ENCODE assay signal across 8 cellular contexts in the genomic region with DNA sequence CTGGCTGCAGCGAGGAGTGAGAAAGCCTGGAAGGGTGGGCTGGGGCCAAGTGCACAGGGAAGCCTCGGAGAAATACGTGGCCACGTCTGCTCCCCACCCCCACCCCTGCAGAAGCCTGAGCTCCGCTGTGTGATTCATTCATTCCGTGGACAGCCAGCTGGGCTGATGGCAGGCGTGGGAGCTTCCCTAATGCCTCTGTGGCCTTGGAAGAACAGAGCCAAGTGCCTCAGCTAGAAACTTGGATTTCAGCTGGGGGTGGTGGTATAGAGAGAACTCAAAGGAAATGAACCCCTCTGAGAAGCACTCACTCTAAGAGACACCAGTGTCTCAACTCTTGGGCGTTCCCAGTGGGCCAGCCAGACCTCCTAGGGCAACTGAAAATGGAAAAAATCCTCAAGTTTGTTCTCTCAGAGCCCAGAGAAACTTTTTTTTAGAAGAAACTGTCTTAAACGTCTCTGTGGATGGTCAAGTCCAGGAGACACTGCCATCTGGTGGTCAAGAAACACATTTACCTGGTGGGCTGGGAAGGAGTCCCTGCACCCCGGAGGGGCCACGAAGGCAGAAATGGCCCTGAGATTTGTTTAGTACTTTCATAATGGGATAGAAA. TPM values are rescaled to one million over a fixed set of nuclear protein-coding genes. Genes with fewer than 3 reads are reported as not detected.
DNase-seq lines count a peak whose midpoint lies in the region; ATAC-seq and TF ChIP-seq lines count a peak whose summit lies in the region.

No MANE protein-coding gene starts in this region.

- H3F3A ChIP-seq in neural cell (ENCODE audit: insufficient read depth, low read length, poor library complexity, severe bottlenecking): no peaks in the 10 kb centered on the region

- H3K4me2 ChIP-seq in OCI-LY7 (ENCODE audit: low read length) (no peak overlapping the region), neural cell (ENCODE audit: low read length) (no peak overlapping the region)

- H3K4me3 Mint-ChIP-seq in activated T-helper 2 cell treated with anti-CD3 and anti-CD28 coated beads, Interferon-gamma antibody, Interleukin-2, Interleukin-4, amounts not matched to agents 10 μg/mL and 5 μg/mL and 100 μg/mL, durations not matched to agents 14 hours and 24 hours and 36 hours (ENCODE audit: low read depth): no peak overlapping the region
- peak overlapping the region; percentile 60 for H3K4me3 Mint-ChIP-seq in type B pancreatic cell

- H3K9me3 ChIP-seq in OCI-LY7 (ENCODE audit: low read length): no peaks in the 10 kb centered on the region
- no peaks in the 10 kb centered on the region for H3K9me3 ChIP-seq in neural cell (ENCODE audit: low read length)

- TF ChIP-seq CTCF in BJ (IDR thresholded peaks at IDR 0.05; ENCODE audit: insufficient read depth, low read depth, low read length) (peak; percentile 75), OCI-LY7 (conservative IDR thresholded peaks at IDR 0.05; ENCODE audit: low read length) (peak; percentile 96), fibroblast of the aortic adventitia (IDR thresholded peaks at IDR 0.05; ENCODE audit: insufficient read depth, low read length) (peak; percentile 73), neural cell (IDR thresholded peaks at IDR 0.05; ENCODE audit: poor library complexity, severe bottlenecking) (peak; percentile 77), type B pancreatic cell (conservative IDR thresholded peaks at IDR 0.05) (peak; percentile 97)

- H2AFZ ChIP-seq in OCI-LY7 (ENCODE audit: low read length): no peak overlapping the region
- H2AFZ ChIP-seq in neural cell (ENCODE audit: low read depth, low read length): no peak overlapping the region

- peaks cover 16% of the 10 kb centered on the region for H3K4me1 Mint-ChIP-seq in activated T-helper 2 cell treated with anti-CD3 and anti-CD28 coated beads, Interferon-gamma antibody, Interleukin-2, Interleukin-4, amounts not matched to agents 10 μg/mL and 5 μg/mL and 100 μg/mL, durations not matched to agents 14 hours and 24 hours and 36 hours (ENCODE audit: low read depth)
- H3K4me1 Mint-ChIP-seq in type B pancreatic cell (ENCODE audit: unreplicated experiment): peaks cover 19% of the 10 kb centered on the region

- TF ChIP-seq RAD21 in neural cell (conservative IDR thresholded peaks at IDR 0.05): peak; percentile 70

- intact Hi-C loops in OCI-LY7 (cut with micrococcal nuclease; ENCODE audit: unreplicated experiment): loop anchor here (1.0 to 5.0 kb wide), 2 partner anchors 81 to 218 kb away; no protein-coding TSS in a partner anchor
- intact Hi-C loops in activated T-helper 2 cell treated with anti-CD3 and anti-CD28 coated beads, Interferon-gamma antibody, Interleukin-2, Interleukin-4, amounts not matched to agents 10 μg/mL and 5 μg/mL and 100 μg/mL, durations not matched to agents 14 hours and 24 hours and 36 hours (cut with micrococcal nuclease): loop anchor here (1.0 kb wide), 1 partner anchor 81 kb away; no protein-coding TSS in a partner anchor

- CTCF ChIA-PET in BJ (lab: Yijun Ruan, JAX): interaction anchor here (0.6 to 12.3 kb wide), 27 partner anchors 9 to 1914 kb away, joined by 3 to 234 read pairs (median 7); a partner anchor contains a TSS
- CTCF ChIA-PET in OCI-LY7 (lab: Charles Lee; ENCODE audit: unreplicated experiment): interaction anchor here (0.6 to 2.7 kb wide), 4 partner anchors 18 to 90 kb away, joined by 4 to 11 read pairs (median 6); no protein-coding TSS in a partner anchor

- H4K20me1 ChIP-seq in OCI-LY7 (ENCODE audit: insufficient read depth, low read length) (no peaks in the 10 kb centered on the region), neural cell (ENCODE audit: insufficient read depth) (no peaks in the 10 kb centered on the region)

- no peak for TF ChIP-seq EP300 in neural cell (conservative IDR thresholded peaks at IDR 0.05; ENCODE audit: poor library complexity, severe bottlenecking)

- POLR2A ChIA-PET in BJ (lab: Charles Lee) (interaction anchor here (0.6 to 4.2 kb wide), 15 partner anchors 13 to 82 kb away, joined by 3 to 53 read pairs (median 8); a partner anchor contains a TSS), OCI-LY7 (lab: Charles Lee) (no interaction called here)

- no peak overlapping the region for H3K27ac Mint-ChIP-seq in activated T-helper 2 cell treated with anti-CD3 and anti-CD28 coated beads, Interferon-gamma antibody, Interleukin-2, Interleukin-4, amounts not matched to agents 10 μg/mL and 5 μg/mL and 100 μg/mL, durations not matched to agents 14 hours and 24 hours and 36 hours
- H3K27ac Mint-ChIP-seq in type B pancreatic cell: peak overlapping the region; percentile 70

- no peaks in the 10 kb centered on the region for H3K79me2 ChIP-seq in OCI-LY7 (ENCODE audit: insufficient read depth, low read depth, low read length)
- H3K79me2 ChIP-seq in neural cell (replicated peaks; ENCODE audit: insufficient read depth, low read length): no peaks in the 10 kb centered on the region

- H3K4me1 ChIP-seq in OCI-LY7 (ENCODE audit: insufficient read depth, low read length, poor library complexity, severe bottlenecking): no peaks in the 10 kb centered on the region

- BruUV-seq in OCI-LY7 (replicated peaks; lab: Mats Ljungman, UMichigan): no TSS peak

- ATAC-seq in GM18907 (IDR thresholded peaks at IDR 0.05; ENCODE audit: unreplicated experiment): peak; percentile 69
- peak; percentile 64 for ATAC-seq in HG03135 (IDR thresholded peaks at IDR 0.05; ENCODE audit: unreplicated experiment)

- H3K27ac ChIP-seq in OCI-LY7 (ENCODE audit: low read depth, low read length, poor library complexity, severe bottlenecking): no peak overlapping the region
- H3K27ac ChIP-seq in neural cell (ENCODE audit: low read length): no peak overlapping the region

- H3K9ac ChIP-seq in neural cell (ENCODE audit: low read length): no peak overlapping the region

- H3K36me3 ChIP-seq in BJ (ENCODE audit: control insufficient read depth, insufficient read depth, low read length) (peaks cover 1% of the 10 kb centered on the region), OCI-LY7 (ENCODE audit: insufficient read depth, low read length) (peaks cover 31% of the 10 kb centered on the region; the same call in 1 of the 2 replicates), neural cell (ENCODE audit: insufficient read depth, low read length) (no peaks in the 10 kb centered on the region)

- H3K36me3 Mint-ChIP-seq in activated T-helper 2 cell treated with anti-CD3 and anti-CD28 coated beads, Interferon-gamma antibody, Interleukin-2, Interleukin-4, amounts not matched to agents 10 μg/mL and 5 μg/mL and 100 μg/mL, durations not matched to agents 14 hours and 24 hours and 36 hours (ENCODE audit: low read depth): peaks cover 38% of the 10 kb centered on the region
- H3K36me3 Mint-ChIP-seq in type B pancreatic cell: peaks cover 13% of the 10 kb centered on the region

- DNase-seq in BJ (ENCODE audit: low read depth) (peak; percentile 83), OCI-LY7 (ENCODE audit: low spot score) (peak; percentile 70), fibroblast of the aortic adventitia (ENCODE audit: low read depth) (peak; percentile 97), type B pancreatic cell (ENCODE audit: extremely low spot score, unreplicated experiment) (no peak)
- DNase-seq in activated T-helper 2 cell treated with anti-CD3 and anti-CD28 coated beads, Interferon-gamma antibody, Interleukin-2, Interleukin-4, amounts not matched to agents 10 μg/mL and 5 μg/mL and 100 μg/mL, durations not matched to agents 14 hours and 24 hours and 36 hours (ENCODE audit: low spot score): peak; percentile 26

- H3K9me2 ChIP-seq in OCI-LY7 (ENCODE audit: insufficient read depth, low read length) (no peaks in the 10 kb centered on the region), neural cell (ENCODE audit: insufficient read depth, low read length) (no peaks in the 10 kb centered on the region)

- no peaks in the 10 kb centered on the region for H3K9me3 Mint-ChIP-seq in activated T-helper 2 cell treated with anti-CD3 and anti-CD28 coated beads, Interferon-gamma antibody, Interleukin-2, Interleukin-4, amounts not matched to agents 10 μg/mL and 5 μg/mL and 100 μg/mL, durations not matched to agents 14 hours and 24 hours and 36 hours
- no peaks in the 10 kb centered on the region for H3K9me3 Mint-ChIP-seq in type B pancreatic cell

- H3K27me3 ChIP-seq in BJ (ENCODE audit: control insufficient read depth, insufficient read depth, low read length): no peaks in the 10 kb centered on the region
- no peaks in the 10 kb centered on the region for H3K27me3 ChIP-seq in neural cell (ENCODE audit: insufficient read depth, low read depth, low read length)

- no peaks in the 10 kb centered on the region for H3K27me3 Mint-ChIP-seq in activated T-helper 2 cell treated with anti-CD3 and anti-CD28 coated beads, Interferon-gamma antibody, Interleukin-2, Interleukin-4, amounts not matched to agents 10 μg/mL and 5 μg/mL and 100 μg/mL, durations not matched to agents 14 hours and 24 hours and 36 hours (ENCODE audit: low read depth)
- H3K27me3 Mint-ChIP-seq in type B pancreatic cell: no peaks in the 10 kb centered on the region

- H3K4me3 ChIP-seq in BJ (ENCODE audit: low read depth, low read length) (peak overlapping the region; percentile 8), OCI-LY7 (ENCODE audit: low read depth, low read length, poor library complexity, severe bottlenecking) (no peak overlapping the region), fibroblast of the aortic adventitia (ENCODE audit: low read depth, low read length) (peak overlapping the region; percentile 32), neural cell (ENCODE audit: low read length) (no peak overlapping the region)

RNA-seq across cellular contexts. Expression of a gene that starts 18.0 kb away (rescaled TPM):
- polyA plus RNA-seq in BJ (2011; rRNA removed) (156 and 187 TPM in 2 replicates), neural cell (79.9 and 151 TPM in 2 replicates)
- 83.2 and 114 TPM in 2 replicates for polyA minus RNA-seq in BJ (2011; rRNA and poly(A)+ RNA removed)
- 58.2 and 71.0 TPM in 2 replicates for total RNA-seq in OCI-LY7 (2014; rRNA removed; shearing (Covaris generic))
- total RNA-seq in OCI-LY7 (2022) (86.6 and 92.5 TPM in 2 replicates), fibroblast of the aortic adventitia (ENCODE audit: low replicate concordance) (28.6 and 66.6 TPM in 2 replicates), type B pancreatic cell (ENCODE audit: low replicate concordance) (81.0 and 110 TPM in 2 replicates)
- 69.8 and 82.8 TPM in 2 replicates for total RNA-seq in activated T-helper 2 cell treated with anti-CD3 and anti-CD28 coated beads, Interferon-gamma antibody, Interleukin-2, Interleukin-4, amounts not matched to agents 10 μg/mL and 5 μg/mL and 100 μg/mL, durations not matched to agents 14 hours and 24 hours and 36 hours
- 40.5 and 43.3 TPM in 2 replicates for polyA minus RNA-seq in neural cell

RNA-seq across cellular contexts. Expression of a gene that starts 31.3 kb away (rescaled TPM):
- polyA plus RNA-seq in BJ (2011; rRNA removed) (59.1 and 100 TPM in 2 replicates), neural cell (41.5 and 65.5 TPM in 2 replicates)
- polyA minus RNA-seq in BJ (2011; rRNA and poly(A)+ RNA removed): 120 and 160 TPM in 2 replicates
- 163 and 178 TPM in 2 replicates for total RNA-seq in OCI-LY7 (2014; rRNA removed; shearing (Covaris generic))
- total RNA-seq in OCI-LY7 (2022) (232 and 261 TPM in 2 replicates), fibroblast of the aortic adventitia (ENCODE audit: low replicate concordance) (161 and 239 TPM in 2 replicates), type B pancreatic cell (ENCODE audit: low replicate concordance) (218 and 241 TPM in 2 replicates)
- total RNA-seq in activated T-helper 2 cell treated with anti-CD3 and anti-CD28 coated beads, Interferon-gamma antibody, Interleukin-2, Interleukin-4, amounts not matched to agents 10 μg/mL and 5 μg/mL and 100 μg/mL, durations not matched to agents 14 hours and 24 hours and 36 hours: 296 and 312 TPM in 2 replicates
- 94.7 and 115 TPM in 2 replicates for polyA minus RNA-seq in neural cell

RNA-seq across cellular contexts. Expression of a gene that starts 53.7 kb away (rescaled TPM):
- polyA plus RNA-seq in BJ (2011; rRNA removed) (14,419 and 17,277 TPM in 2 replicates), neural cell (15.3 and 17.7 TPM in 2 replicates)
- 5,297 and 8,034 TPM in 2 replicates for polyA minus RNA-seq in BJ (2011; rRNA and poly(A)+ RNA removed)
- not detected in 2 replicates for total RNA-seq in OCI-LY7 (2014; rRNA removed; shearing (Covaris generic))
- total RNA-seq in OCI-LY7 (2022) (0.89 TPM in 1 of 2 replicates, not detected in the other), fibroblast of the aortic adventitia (ENCODE audit: low replicate concordance) (1,011 and 5,653 TPM in 2 replicates), type B pancreatic cell (ENCODE audit: low replicate concordance) (454 and 973 TPM in 2 replicates)
- total RNA-seq in activated T-helper 2 cell treated with anti-CD3 and anti-CD28 coated beads, Interferon-gamma antibody, Interleukin-2, Interleukin-4, amounts not matched to agents 10 μg/mL and 5 μg/mL and 100 μg/mL, durations not matched to agents 14 hours and 24 hours and 36 hours: 0.43 TPM in 1 of 2 replicates, not detected in the other
- polyA minus RNA-seq in neural cell: 6.8 and 8.2 TPM in 2 replicates

Comparison
In these comparisons a context has a peak if more than half of its experiments do, and no peak if none do; other contexts are left out.
1. H3K4me3 ChIP-seq: peak in BJ (single experiment) and fibroblast of the aortic adventitia (single experiment); none in OCI-LY7 (single experiment) and neural cell (single experiment).
2. RNA of a gene that starts 53.7 kb away (total RNA-seq): 1,011 to 5,653 TPM in fibroblast of the aortic adventitia and 454 to 973 TPM in type B pancreatic cell; 0.89 TPM in OCI-LY7 and 0.43 TPM in activated T-helper 2 cell treated with anti-CD3 and anti-CD28 coated beads, Interferon-gamma antibody, Interleukin-2, Interleukin-4, amounts not matched to agents 10 μg/mL and 5 μg/mL and 100 μg/mL, durations not matched to agents 14 hours and 24 hours and 36 hours; every median in the first group is over 100 times any median in the second.
3. Peak in every context shown above with its lines, with median percentiles within 50 percentile points of each other: CTCF ChIP-seq.